1 cellular context compared by ENCODE assay signal in the genomic region with DNA sequence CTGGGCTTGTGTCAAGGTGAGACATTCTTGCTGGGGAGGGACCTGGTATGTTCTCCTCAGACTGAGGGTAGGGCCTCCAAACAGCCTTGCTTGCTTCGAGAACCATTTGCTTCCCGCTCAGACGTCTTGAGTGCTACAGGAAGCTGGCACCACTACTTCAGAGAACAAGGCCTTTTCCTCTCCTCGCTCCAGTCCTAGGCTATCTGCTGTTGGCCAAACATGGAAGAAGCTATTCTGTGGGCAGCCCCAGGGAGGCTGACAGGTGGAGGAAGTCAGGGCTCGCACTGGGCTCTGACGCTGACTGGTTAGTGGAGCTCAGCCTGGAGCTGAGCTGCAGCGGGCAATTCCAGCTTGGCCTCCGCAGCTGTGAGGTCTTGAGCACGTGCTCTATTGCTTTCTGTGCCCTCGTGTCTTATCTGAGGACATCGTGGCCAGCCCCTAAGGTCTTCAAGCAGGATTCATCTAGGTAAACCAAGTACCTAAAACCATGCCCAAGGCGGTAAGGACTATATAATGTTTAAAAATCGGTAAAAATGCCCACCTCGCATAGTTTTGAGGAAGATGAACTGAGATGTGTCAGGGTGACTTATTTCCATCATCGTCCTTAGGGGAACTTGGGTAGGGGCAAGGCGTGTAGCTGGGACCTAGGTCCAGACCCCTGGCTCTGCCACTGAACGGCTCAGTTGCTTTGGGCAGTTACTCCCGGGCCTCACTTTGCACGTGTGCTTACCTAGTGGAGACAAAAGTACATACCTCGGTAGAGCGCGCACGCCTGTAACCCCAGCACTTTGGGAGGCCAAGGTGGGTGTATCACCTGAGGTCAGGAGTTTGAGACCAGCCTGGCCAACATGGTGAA.
TF ChIP-seq lines count a peak whose summit lies in the region.

No MANE protein-coding gene starts in this region.

TF ChIP-seq in GM23338, 12 proteins besides CTCF, POLR2A, EP300 and RAD21 (continued from another document):
- TF ChIP-seq, protein P1, sequence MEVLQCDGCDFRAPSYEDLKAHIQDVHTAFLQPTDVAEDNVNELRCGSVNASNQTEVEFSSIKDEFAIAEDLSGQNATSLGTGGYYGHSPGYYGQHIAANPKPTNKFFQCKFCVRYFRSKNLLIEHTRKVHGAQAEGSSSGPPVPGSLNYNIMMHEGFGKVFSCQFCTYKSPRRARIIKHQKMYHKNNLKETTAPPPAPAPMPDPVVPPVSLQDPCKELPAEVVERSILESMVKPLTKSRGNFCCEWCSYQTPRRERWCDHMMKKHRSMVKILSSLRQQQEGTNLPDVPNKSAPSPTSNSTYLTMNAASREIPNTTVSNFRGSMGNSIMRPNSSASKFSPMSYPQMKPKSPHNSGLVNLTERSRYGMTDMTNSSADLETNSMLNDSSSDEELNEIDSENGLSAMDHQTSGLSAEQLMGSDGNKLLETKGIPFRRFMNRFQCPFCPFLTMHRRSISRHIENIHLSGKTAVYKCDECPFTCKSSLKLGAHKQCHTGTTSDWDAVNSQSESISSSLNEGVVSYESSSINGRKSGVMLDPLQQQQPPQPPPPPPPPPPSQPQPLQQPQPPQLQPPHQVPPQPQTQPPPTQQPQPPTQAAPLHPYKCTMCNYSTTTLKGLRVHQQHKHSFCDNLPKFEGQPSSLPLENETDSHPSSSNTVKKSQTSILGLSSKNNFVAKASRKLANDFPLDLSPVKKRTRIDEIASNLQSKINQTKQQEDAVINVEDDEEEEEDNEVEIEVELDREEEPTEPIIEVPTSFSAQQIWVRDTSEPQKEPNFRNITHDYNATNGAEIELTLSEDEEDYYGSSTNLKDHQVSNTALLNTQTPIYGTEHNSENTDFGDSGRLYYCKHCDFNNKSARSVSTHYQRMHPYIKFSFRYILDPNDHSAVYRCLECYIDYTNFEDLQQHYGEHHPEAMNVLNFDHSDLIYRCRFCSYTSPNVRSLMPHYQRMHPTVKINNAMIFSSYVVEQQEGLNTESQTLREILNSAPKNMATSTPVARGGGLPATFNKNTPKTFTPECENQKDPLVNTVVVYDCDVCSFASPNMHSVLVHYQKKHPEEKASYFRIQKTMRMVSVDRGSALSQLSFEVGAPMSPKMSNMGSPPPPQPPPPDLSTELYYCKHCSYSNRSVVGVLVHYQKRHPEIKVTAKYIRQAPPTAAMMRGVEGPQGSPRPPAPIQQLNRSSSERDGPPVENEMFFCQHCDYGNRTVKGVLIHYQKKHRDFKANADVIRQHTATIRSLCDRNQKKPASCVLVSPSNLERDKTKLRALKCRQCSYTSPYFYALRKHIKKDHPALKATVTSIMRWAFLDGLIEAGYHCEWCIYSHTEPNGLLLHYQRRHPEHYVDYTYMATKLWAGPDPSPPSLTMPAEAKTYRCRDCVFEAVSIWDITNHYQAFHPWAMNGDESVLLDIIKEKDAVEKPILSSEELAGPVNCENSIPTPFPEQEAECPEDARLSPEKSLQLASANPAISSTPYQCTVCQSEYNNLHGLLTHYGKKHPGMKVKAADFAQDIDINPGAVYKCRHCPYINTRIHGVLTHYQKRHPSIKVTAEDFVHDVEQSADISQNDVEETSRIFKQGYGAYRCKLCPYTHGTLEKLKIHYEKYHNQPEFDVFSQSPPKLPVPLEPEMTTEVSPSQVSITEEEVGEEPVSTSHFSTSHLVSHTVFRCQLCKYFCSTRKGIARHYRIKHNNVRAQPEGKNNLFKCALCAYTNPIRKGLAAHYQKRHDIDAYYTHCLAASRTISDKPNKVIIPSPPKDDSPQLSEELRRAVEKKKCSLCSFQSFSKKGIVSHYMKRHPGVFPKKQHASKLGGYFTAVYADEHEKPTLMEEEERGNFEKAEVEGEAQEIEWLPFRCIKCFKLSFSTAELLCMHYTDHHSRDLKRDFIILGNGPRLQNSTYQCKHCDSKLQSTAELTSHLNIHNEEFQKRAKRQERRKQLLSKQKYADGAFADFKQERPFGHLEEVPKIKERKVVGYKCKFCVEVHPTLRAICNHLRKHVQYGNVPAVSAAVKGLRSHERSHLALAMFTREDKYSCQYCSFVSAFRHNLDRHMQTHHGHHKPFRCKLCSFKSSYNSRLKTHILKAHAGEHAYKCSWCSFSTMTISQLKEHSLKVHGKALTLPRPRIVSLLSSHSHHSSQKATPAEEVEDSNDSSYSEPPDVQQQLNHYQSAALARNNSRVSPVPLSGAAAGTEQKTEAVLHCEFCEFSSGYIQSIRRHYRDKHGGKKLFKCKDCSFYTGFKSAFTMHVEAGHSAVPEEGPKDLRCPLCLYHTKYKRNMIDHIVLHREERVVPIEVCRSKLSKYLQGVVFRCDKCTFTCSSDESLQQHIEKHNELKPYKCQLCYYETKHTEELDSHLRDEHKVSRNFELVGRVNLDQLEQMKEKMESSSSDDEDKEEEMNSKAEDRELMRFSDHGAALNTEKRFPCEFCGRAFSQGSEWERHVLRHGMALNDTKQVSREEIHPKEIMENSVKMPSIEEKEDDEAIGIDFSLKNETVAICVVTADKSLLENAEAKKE (CRISPR knock-in tag; IDR thresholded peaks at IDR 0.05), result no peak
- TF ChIP-seq, protein P2, sequence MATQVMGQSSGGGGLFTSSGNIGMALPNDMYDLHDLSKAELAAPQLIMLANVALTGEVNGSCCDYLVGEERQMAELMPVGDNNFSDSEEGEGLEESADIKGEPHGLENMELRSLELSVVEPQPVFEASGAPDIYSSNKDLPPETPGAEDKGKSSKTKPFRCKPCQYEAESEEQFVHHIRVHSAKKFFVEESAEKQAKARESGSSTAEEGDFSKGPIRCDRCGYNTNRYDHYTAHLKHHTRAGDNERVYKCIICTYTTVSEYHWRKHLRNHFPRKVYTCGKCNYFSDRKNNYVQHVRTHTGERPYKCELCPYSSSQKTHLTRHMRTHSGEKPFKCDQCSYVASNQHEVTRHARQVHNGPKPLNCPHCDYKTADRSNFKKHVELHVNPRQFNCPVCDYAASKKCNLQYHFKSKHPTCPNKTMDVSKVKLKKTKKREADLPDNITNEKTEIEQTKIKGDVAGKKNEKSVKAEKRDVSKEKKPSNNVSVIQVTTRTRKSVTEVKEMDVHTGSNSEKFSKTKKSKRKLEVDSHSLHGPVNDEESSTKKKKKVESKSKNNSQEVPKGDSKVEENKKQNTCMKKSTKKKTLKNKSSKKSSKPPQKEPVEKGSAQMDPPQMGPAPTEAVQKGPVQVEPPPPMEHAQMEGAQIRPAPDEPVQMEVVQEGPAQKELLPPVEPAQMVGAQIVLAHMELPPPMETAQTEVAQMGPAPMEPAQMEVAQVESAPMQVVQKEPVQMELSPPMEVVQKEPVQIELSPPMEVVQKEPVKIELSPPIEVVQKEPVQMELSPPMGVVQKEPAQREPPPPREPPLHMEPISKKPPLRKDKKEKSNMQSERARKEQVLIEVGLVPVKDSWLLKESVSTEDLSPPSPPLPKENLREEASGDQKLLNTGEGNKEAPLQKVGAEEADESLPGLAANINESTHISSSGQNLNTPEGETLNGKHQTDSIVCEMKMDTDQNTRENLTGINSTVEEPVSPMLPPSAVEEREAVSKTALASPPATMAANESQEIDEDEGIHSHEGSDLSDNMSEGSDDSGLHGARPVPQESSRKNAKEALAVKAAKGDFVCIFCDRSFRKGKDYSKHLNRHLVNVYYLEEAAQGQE (IDR thresholded peaks at IDR 0.05; ENCODE audit: unreplicated experiment), result no peak
- TF ChIP-seq EZH2 (IDR thresholded peaks at IDR 0.05; ENCODE audit: low read depth, unreplicated experiment) (no peak), NANOG (IDR thresholded peaks at IDR 0.05; ENCODE audit: borderline replicate concordance) (no peak), JUNB (IDR thresholded peaks at IDR 0.05; ENCODE audit: unreplicated experiment) (no peak), POLR2AphosphoS5 (IDR thresholded peaks at IDR 0.05; ENCODE audit: low read depth) (no peak; the same call in none of the 2 replicates), CREB1 (CRISPR knock-in tag; IDR thresholded peaks at IDR 0.05; ENCODE audit: low read depth) (no peak), ZNF114 (CRISPR knock-in tag; IDR thresholded peaks at IDR 0.05) (no peak)
- TF ChIP-seq, protein P3, sequence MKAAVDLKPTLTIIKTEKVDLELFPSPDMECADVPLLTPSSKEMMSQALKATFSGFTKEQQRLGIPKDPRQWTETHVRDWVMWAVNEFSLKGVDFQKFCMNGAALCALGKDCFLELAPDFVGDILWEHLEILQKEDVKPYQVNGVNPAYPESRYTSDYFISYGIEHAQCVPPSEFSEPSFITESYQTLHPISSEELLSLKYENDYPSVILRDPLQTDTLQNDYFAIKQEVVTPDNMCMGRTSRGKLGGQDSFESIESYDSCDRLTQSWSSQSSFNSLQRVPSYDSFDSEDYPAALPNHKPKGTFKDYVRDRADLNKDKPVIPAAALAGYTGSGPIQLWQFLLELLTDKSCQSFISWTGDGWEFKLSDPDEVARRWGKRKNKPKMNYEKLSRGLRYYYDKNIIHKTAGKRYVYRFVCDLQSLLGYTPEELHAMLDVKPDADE (IDR thresholded peaks at IDR 0.05), result no peak
